ENCODE assay signal across 8 cellular contexts in genomic region chrX:74419861-74420193, GRCh38. TPM values are rescaled to one million over a fixed set of nuclear protein-coding genes. Genes with fewer than 3 reads are reported as not detected.
DNase-seq lines count a peak whose midpoint lies in the region; ATAC-seq and TF ChIP-seq lines count a peak whose summit lies in the region.

No MANE protein-coding gene starts in this region.

- peak; percentile 3 for DNase-seq in stimulated activated CD4-positive, alpha-beta T cell treated with anti-CD3 and anti-CD28 coated beads, Interleukin-4, amount 100 ng/mL, for 1 hour
- DNase-seq in stimulated activated CD4-positive, alpha-beta T cell treated with anti-CD3 and anti-CD28 coated beads, Interleukin-12 subunit alpha, Interleukin-12 subunit beta, amount 100 ng/mL, for 4 hours: no peak
- DNase-seq in astrocyte of the cerebellum (ENCODE audit: low read depth): no peak
- DNase-seq in kidney epithelial cell (ENCODE audit: low read depth): no peak
- DNase-seq in amniotic stem cell (lab: John Stamatoyannopoulos, UW): no peak

- H3K9me3 ChIP-seq in stomach smooth muscle (ENCODE audit: control insufficient read depth in 2 of 2, low read length in 2 of 2): no peaks in the 10 kb centered on the region

- no peaks in the 10 kb centered on the region for H3K36me3 ChIP-seq in kidney epithelial cell (ENCODE audit: control insufficient read depth, insufficient read depth, low read length)
- no peaks in the 10 kb centered on the region for H3K36me3 ChIP-seq in stomach smooth muscle (ENCODE audit: control insufficient read depth in 2 of 2, insufficient read depth in 2 of 2, low read length in 2 of 2)

- ATAC-seq in HG02885 (IDR thresholded peaks at IDR 0.05; ENCODE audit: poor library complexity, unreplicated experiment): no peak
- ATAC-seq in GM21447 (IDR thresholded peaks at IDR 0.05; ENCODE audit: unreplicated experiment): no peak

- peak overlapping the region; percentile 47 for H3K4me3 ChIP-seq in astrocyte of the cerebellum (ENCODE audit: low read depth, low read length)
- H3K4me3 ChIP-seq in kidney epithelial cell (ENCODE audit: low read depth, low read length): peak overlapping the region; percentile 44
- H3K4me3 ChIP-seq in stomach smooth muscle (ENCODE audit: low read length in 2 of 2): peak overlapping the region; percentile 68 to 74

- H3K27ac ChIP-seq in stomach smooth muscle (ENCODE audit: low read length): peak overlapping the region; percentile 90

- TF ChIP-seq CTCF in astrocyte of the cerebellum (IDR thresholded peaks at IDR 0.05; ENCODE audit: low read depth, low read length, missing control alignments): no peak
- TF ChIP-seq CTCF in kidney epithelial cell (IDR thresholded peaks at IDR 0.05; ENCODE audit: insufficient read depth, low read length, poor library complexity, severe bottlenecking): no peak

- peak overlapping the region; percentile 82 to 91 for H3K9ac ChIP-seq in stomach smooth muscle (ENCODE audit: low read length in 2 of 2)

- in situ Hi-C loops in astrocyte of the cerebellum (cut with HindIII; ENCODE audit: low sequenced_read_pairs): no loop called here

- H3K27me3 ChIP-seq in kidney epithelial cell (ENCODE audit: control insufficient read depth, insufficient read depth, low read length) (no peaks in the 10 kb centered on the region), stomach smooth muscle (ENCODE audit: control insufficient read depth in 1 of 2, insufficient read depth in 2 of 2, low read length in 2 of 2) (peaks cover 0 to 15% of the 10 kb centered on the region in 2 donors)

- peaks cover 24% of the 10 kb centered on the region for H3K4me1 ChIP-seq in stomach smooth muscle (ENCODE audit: control insufficient read depth, insufficient read depth, low read length)

RNA-seq across cellular contexts. Expression of gene SLC16A2, which starts 1.5 kb away (rescaled TPM):
- 3.6 and 5.0 TPM in 2 replicates for total RNA-seq in kidney epithelial cell
